1 cellular context compared by ENCODE assay signal in the genomic region with DNA sequence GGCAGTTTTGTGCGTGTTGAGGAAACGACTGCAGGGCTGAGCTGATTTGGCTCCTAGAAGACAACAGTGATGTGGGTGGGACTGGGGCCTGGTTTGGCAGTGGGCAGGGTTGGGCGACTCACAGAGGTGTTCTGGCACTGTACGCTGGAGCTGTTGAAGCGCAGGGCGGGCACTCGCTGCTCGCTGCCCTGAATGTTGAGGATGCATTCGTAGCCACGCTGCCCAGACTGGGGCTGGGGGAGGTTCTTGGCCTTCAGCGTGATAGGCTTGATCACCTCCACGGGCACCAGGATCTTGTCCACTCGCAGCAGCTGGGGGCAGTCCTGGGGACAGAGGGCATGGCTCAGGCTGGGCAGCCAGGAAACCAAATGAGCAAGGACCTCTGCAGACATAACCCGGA.
TF ChIP-seq lines count a peak whose summit lies in the region.

No MANE protein-coding gene starts in this region.

TF ChIP-seq in HEK293, 187 proteins besides CTCF, POLR2A, EP300 and RAD21 (continued from another document):
- TF ChIP-seq, protein P1, sequence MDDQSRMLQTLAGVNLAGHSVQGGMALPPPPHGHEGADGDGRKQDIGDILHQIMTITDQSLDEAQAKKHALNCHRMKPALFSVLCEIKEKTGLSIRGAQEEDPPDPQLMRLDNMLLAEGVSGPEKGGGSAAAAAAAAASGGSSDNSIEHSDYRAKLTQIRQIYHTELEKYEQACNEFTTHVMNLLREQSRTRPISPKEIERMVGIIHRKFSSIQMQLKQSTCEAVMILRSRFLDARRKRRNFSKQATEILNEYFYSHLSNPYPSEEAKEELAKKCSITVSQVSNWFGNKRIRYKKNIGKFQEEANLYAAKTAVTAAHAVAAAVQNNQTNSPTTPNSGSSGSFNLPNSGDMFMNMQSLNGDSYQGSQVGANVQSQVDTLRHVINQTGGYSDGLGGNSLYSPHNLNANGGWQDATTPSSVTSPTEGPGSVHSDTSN (CRISPR knock-in tag; IDR thresholded peaks at IDR 0.05) = no peak
- TF ChIP-seq ZNF184 (tag by site-specific recombination; IDR thresholded peaks at IDR 0.05) = no peak
